In the genomic region with DNA sequence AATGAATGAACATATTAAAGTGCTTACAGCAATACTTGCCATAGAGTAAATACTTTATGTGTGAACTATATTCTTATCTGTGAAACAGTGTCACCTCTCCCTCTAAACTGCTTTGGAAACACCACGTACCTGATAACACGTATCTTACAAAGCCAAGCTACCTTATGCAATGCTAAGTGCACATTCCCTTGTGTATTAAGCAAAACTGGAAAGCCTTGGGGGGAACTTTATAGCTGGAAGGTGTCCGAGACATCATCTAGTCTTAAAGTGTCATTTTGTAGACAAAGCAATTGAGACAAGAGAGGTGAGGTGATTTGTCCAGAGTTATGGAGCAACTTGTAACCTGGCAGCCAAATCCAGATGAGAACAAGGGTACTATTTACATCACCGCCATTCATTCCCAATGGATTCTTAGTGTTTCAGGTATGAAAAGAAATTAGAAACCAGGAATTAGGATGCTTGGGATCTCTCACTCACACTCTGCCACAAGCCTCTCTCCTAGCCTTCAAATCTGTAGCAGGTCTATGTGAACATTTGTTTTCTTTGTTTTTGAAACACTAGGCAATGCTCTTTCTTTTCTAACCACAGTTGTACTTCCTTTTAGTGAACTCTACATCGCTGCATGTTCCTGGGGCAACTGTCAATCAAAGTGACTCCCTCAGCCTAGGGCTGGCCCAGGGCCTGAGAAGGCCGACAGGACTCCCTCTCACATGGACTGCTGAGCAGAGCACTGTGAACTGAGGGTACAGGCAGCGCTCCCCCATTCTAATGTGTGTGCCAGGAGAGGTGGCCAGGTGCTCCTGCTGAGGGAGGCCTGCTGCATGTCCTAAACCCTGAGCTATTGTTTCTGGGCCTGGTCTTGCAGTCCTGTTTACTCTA, we compare ENCODE assay signal across 1 cellular context.
TF ChIP-seq lines count a peak whose summit lies in the region.

No MANE protein-coding gene starts in this region.

TF ChIP-seq in HepG2, 621 proteins besides CTCF, POLR2A, EP300 and RAD21 (continued from another document):
- no peak for TF ChIP-seq CSRNP1 (CRISPR knock-in tag; IDR thresholded peaks at IDR 0.05)
- TF ChIP-seq ZNF75D (CRISPR knock-in tag; IDR thresholded peaks at IDR 0.05; ENCODE audit: borderline replicate concordance), result no peak
- no peak for TF ChIP-seq BORCS8-MEF2B (CRISPR knock-in tag; IDR thresholded peaks at IDR 0.05)
- TF ChIP-seq SCMH1 (CRISPR knock-in tag; IDR thresholded peaks at IDR 0.05; ENCODE audit: borderline replicate concordance), result no peak
- no peak for TF ChIP-seq ESRRA (CRISPR knock-in tag; IDR thresholded peaks at IDR 0.05; ENCODE audit: low read depth)
- no peak for TF ChIP-seq YEATS4 (CRISPR knock-in tag; IDR thresholded peaks at IDR 0.05; ENCODE audit: borderline replicate concordance)
- no peak for TF ChIP-seq KLF16 (CRISPR knock-in tag; IDR thresholded peaks at IDR 0.05)
- TF ChIP-seq ZNF317 (CRISPR knock-in tag; IDR thresholded peaks at IDR 0.05), result no peak
- TF ChIP-seq TOPORS (CRISPR knock-in tag; IDR thresholded peaks at IDR 0.05), result no peak
- no peak for TF ChIP-seq NFATC3 (CRISPR knock-in tag; IDR thresholded peaks at IDR 0.05)
- no peak for TF ChIP-seq HOXD1 (CRISPR knock-in tag; IDR thresholded peaks at IDR 0.05)
- TF ChIP-seq ZNF33B (CRISPR knock-in tag; IDR thresholded peaks at IDR 0.05), result no peak
- TF ChIP-seq ATRX (CRISPR knock-in tag; IDR thresholded peaks at IDR 0.05; ENCODE audit: borderline replicate concordance), result no peak
- TF ChIP-seq ZBTB7B (CRISPR knock-in tag; IDR thresholded peaks at IDR 0.05), result no peak
